In the genomic region with DNA sequence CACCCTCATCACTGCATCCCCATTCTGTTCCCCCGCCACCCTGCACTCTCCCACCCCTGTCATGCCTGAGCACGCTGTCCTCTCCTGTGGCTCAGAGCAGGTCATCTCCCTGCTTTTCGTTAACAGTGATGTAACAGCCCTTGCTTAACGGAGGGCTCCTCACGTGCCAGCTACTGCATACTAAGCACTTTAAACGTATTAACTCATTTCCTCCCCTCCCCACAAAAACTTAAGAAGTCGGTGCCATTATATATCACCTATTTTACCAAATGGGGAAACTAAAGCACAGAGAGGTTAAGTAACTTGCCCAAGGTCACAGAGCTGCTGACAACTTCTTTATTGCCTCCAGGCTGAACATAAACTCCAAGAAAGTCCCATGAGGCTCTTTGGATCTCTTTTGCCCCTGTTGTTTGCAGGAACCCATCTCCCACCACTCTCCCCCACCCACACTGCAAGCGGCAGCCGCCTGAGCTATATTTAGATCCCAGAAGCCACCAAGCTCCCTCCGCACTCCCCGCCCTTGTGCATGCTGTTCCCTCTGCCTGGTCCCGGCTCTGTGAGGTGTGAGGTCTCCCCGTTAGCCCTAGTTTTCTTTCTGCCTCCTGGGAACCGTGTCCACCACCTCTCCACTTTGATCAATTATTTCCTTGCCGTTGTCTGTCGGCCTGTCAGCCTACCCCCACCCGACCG, we compare ENCODE assay signal across 9 cellular contexts. TPM values are rescaled to one million over a fixed set of nuclear protein-coding genes. Genes with fewer than 3 reads are reported as not detected.
A peak's percentile ranks its signal among the peaks of the same experiment; 100 is the strongest.
DNase-seq lines count a peak whose midpoint lies in the region; FAIRE-seq and TF ChIP-seq lines count a peak whose summit lies in the region.
"Had no signal": no experiment of that assay in that cellular context is flagged by ENCODE, and none has a peak within 500 bp of the region (broad histone marks: within the 10 kb centered on the region; RNA-seq: fewer than 3 reads in every experiment).

No MANE protein-coding gene starts in this region.

- H3K27ac ChIP-seq in ovary: no peak overlapping the region

- no peak for TF ChIP-seq POLR2A in erythroblast (IDR thresholded peaks at IDR 0.05; ENCODE audit: low read length)
- no peak for TF ChIP-seq POLR2A in ovary (IDR thresholded peaks at IDR 0.05)

- intact Hi-C loops in ovary (cut with DNase I): loop anchor here in 3 of 4 donors (5.0 to 10.0 kb wide), 7 partner anchors 56 to 424 kb away; a partner anchor contains a TSS

- H3K4me3 ChIP-seq in ovary: peak overlapping the region; percentile 54

- no peaks in the 10 kb centered on the region for H3K36me3 ChIP-seq in ovary

- no peak for TF ChIP-seq EP300 in ovary (IDR thresholded peaks at IDR 0.05)

- H3K9me3 ChIP-seq in ovary: no peaks in the 10 kb centered on the region

- FAIRE-seq in D721Med (lab: Jason Lieb, UNC): no peak
- FAIRE-seq: colon had no signal

- WGBS in ovary, 3 donors: 10 to 16% (median 11%) methylated on average over 18 of the region's 18 CpGs

- DNase-seq in activated naive CD4-positive, alpha-beta T cell treated with Interleukin-2 at 50 U/mL for 16 hours: peak; percentile 53
- no peak for DNase-seq in activated naive CD4-positive, alpha-beta T cell (lab: John Stamatoyannopoulos, UW)
- peak; percentile 97 for DNase-seq in SKM-1 treated with dmso at 0.1 percent for 144 hours (lab: John Stamatoyannopoulos, UW; ENCODE audit: unreplicated experiment)
- peak; percentile 35 to 54 for DNase-seq in erythroblast (lab: John Stamatoyannopoulos, UW)
- no peak for DNase-seq in ovary
- DNase-seq in NCI-H1930 (lab: John Stamatoyannopoulos, UW): no peak
- no peak for DNase-seq in hypothalamus (lab: John Stamatoyannopoulos, UW)
- DNase-seq in D721Med (ENCODE audit: insufficient read length, low spot score): no peak

- peaks cover 14% of the 10 kb centered on the region for H3K4me1 ChIP-seq in ovary (ENCODE audit: insufficient read depth)

- TF ChIP-seq CTCF in ovary (IDR thresholded peaks at IDR 0.05) (no peak), D721Med (IDR thresholded peaks at IDR 0.05; ENCODE audit: insufficient read depth, missing control alignments) (no peak)

- H3K27me3 ChIP-seq in ovary: no peaks in the 10 kb centered on the region

RNA-seq across cellular contexts. Expression of a gene that starts 0.8 kb away (rescaled TPM):
- 10 to 100 TPM; 10.7 to 49.6 (median 42.1) TPM for total RNA-seq in ovary
- polyA plus RNA-seq in ovary: 10 to 100 TPM in 1 of 2 donors, 1 to 10 TPM in 1; 9.2 to 21.6 TPM

RNA-seq across cellular contexts. Expression of a gene that starts 31.5 kb away (rescaled TPM):
- not detected for total RNA-seq in ovary
- polyA plus RNA-seq in ovary: not detected

RNA-seq across cellular contexts. Expression of a gene that starts 32.5 kb away (rescaled TPM):
- under 1 TPM in 1 of 7 donors, not detected in 6; 0.23 TPM for total RNA-seq in ovary
- polyA plus RNA-seq in ovary: not detected

RNA-seq across cellular contexts. Expression of a gene that starts 45.3 kb away (rescaled TPM):
- total RNA-seq in ovary: not detected
- not detected for polyA plus RNA-seq in ovary

RNA-seq across cellular contexts. Expression of a gene that starts 55.8 kb away (rescaled TPM):
- total RNA-seq in ovary: 1 to 10 TPM in 1 of 7 donors, under 1 TPM in 1, not detected in 5; 0.10 to 1.6 TPM
- under 1 TPM in 1 of 2 donors, not detected in 1; 0.96 TPM for polyA plus RNA-seq in ovary

Comparison
In these comparisons a context has a peak if more than half of its experiments do, and no peak if none do; other contexts are left out.
1. DNase-seq: peak in activated naive CD4-positive, alpha-beta T cell treated with Interleukin-2 at 50 U/mL for 16 hours (single experiment), SKM-1 treated with dmso at 0.1 percent for 144 hours (single experiment) and erythroblast (2 of 2); none in activated naive CD4-positive, alpha-beta T cell (0 of 4), ovary (0 of 5), NCI-H1930 (0 of 2), hypothalamus (0 of 51) and D721Med (single experiment).